Comparison of ENCODE assay signal across 7 cellular contexts in genomic region chr5:144478532-144478931, GRCh38.
"Had no signal": no experiment of that assay in that cellular context is flagged by ENCODE, and none has a peak within 500 bp of the region (broad histone marks: within the 10 kb centered on the region; RNA-seq: fewer than 3 reads in every experiment).

No MANE protein-coding gene starts in this region.

- DNase-seq: GDM1, GF-D8 had no signal

- FAIRE-seq: G401.6, GM12878, GM12891, GM12892, GM18507 had no signal

- H3K4me3 ChIP-seq: GM12878 had no signal
